ENCODE assay signal across 8 cellular contexts in genomic region chr1:62435231-62436038, GRCh38. TPM values are rescaled to one million over a fixed set of nuclear protein-coding genes. Genes with fewer than 3 reads are reported as not detected.
A peak's percentile ranks its signal among the peaks of the same experiment; 100 is the strongest.
DNase-seq lines count a peak whose midpoint lies in the region; ATAC-seq and TF ChIP-seq lines count a peak whose summit lies in the region.

No MANE protein-coding gene starts in this region.

- DNase-seq in activated CD4-positive, alpha-beta T cell treated with anti-CD3 and anti-CD28 coated beads for 48 hours = peak; percentile 14
- no peak for DNase-seq in activated CD4-positive, alpha-beta T cell treated with anti-CD3 and anti-CD28 coated beads, Interleukin-2, amount 50 U/mL, for 48 hours
- DNase-seq in RWPE1 (ENCODE audit: low spot score) (peak; percentile 28), epithelial cell of esophagus (ENCODE audit: low read depth) (peak; percentile 4), neural crest cell (ENCODE audit: low read depth, low spot score) (no peak), NCI-H1694 treated with DMSO at 0.1 percent for 48 hours (lab: John Stamatoyannopoulos, UW) (no peak), GM10248 (ENCODE audit: extremely low spot score) (no peak)

- CTCF ChIA-PET in RWPE1 (lab: Yijun Ruan, JAX) (interaction anchor here (0.7 to 1.9 kb wide), 2 partner anchors 245 to 260 kb away, joined by 3 to 11 read pairs; no protein-coding TSS in a partner anchor), GM10248 (lab: Yijun Ruan, JAX) (interaction anchor here (1.0 kb wide), 2 partner anchors 12 to 260 kb away, joined by 3 read pairs; no protein-coding TSS in a partner anchor)

- H3K4me3 ChIP-seq in epithelial cell of esophagus (ENCODE audit: low read length) = peak overlapping the region; percentile 92

- H3K4me3 Mint-ChIP-seq in neural crest cell = peak overlapping the region; percentile 99

- peak overlapping the region; percentile 100 for H3K27ac ChIP-seq in RWPE1

- TF ChIP-seq CTCF in RWPE1 (conservative IDR thresholded peaks at IDR 0.05; ENCODE audit: low read depth) = no peak
- TF ChIP-seq CTCF in epithelial cell of esophagus (IDR thresholded peaks at IDR 0.05; ENCODE audit: insufficient read depth, low read depth, low read length, missing control alignments) = no peak
- TF ChIP-seq CTCF in neural crest cell (conservative IDR thresholded peaks at IDR 0.05) = no peak
- TF ChIP-seq CTCF in GM10248 (IDR thresholded peaks at IDR 0.05; ENCODE audit: control extremely low read depth, extremely low read depth, low read depth, missing control alignments) = no peak

- H3K27me3 Mint-ChIP-seq in neural crest cell (ENCODE audit: low read depth) = peaks cover 3% of the 10 kb centered on the region

- no peak for ATAC-seq in GM21786 (IDR thresholded peaks at IDR 0.05; ENCODE audit: unreplicated experiment)

- POLR2A ChIA-PET in RWPE1 (lab: Yijun Ruan, JAX; ENCODE audit: low non-redundant PET) (interaction anchor here (0.6 to 0.9 kb wide), 5 partner anchors 12 to 1247 kb away, joined by 3 to 10 read pairs (median 3); no protein-coding TSS in a partner anchor), GM10248 (lab: Yijun Ruan, JAX) (no interaction called here)

- H3K4me1 Mint-ChIP-seq in neural crest cell = peaks cover 37% of the 10 kb centered on the region

- no peaks in the 10 kb centered on the region for H3K36me3 Mint-ChIP-seq in neural crest cell (ENCODE audit: low read depth)

- peaks cover 2% of the 10 kb centered on the region for H3K9me3 Mint-ChIP-seq in neural crest cell

- H3K27ac Mint-ChIP-seq in neural crest cell (ENCODE audit: unreplicated experiment) = peak overlapping the region; percentile 100

RNA-seq across cellular contexts. Expression of gene USP1, which starts 1.4 kb away (rescaled TPM):
- total RNA-seq in neural crest cell = 70.0 and 71.4 TPM in 2 replicates

Comparison
In these comparisons a context has a peak if more than half of its experiments do, and no peak if none do; other contexts are left out.
1. DNase-seq: peak in activated CD4-positive, alpha-beta T cell treated with anti-CD3 and anti-CD28 coated beads for 48 hours (single experiment), RWPE1 (single experiment) and epithelial cell of esophagus (single experiment); none in activated CD4-positive, alpha-beta T cell treated with anti-CD3 and anti-CD28 coated beads, Interleukin-2, amount 50 U/mL, for 48 hours (0 of 2), neural crest cell (single experiment), NCI-H1694 treated with DMSO at 0.1 percent for 48 hours (single experiment) and GM10248 (single experiment).